Comparison of ENCODE assay signal across 10 cellular contexts in genomic region chr10:93742633-93743349, GRCh38.
DNase-seq lines count a peak whose midpoint lies in the region; ATAC-seq, FAIRE-seq and TF ChIP-seq lines count a peak whose summit lies in the region.
"Had no signal": no experiment of that assay in that cellular context is flagged by ENCODE, and none has a peak within 500 bp of the region (broad histone marks: within the 10 kb centered on the region; RNA-seq: fewer than 3 reads in every experiment).

No MANE protein-coding gene starts in this region.

- H3K27me3 ChIP-seq in HL-60 (ENCODE audit: insufficient read depth, poor library complexity, severe bottlenecking) = no peaks in the 10 kb centered on the region

- peak; percentile 79 for ATAC-seq in GM21825 (IDR thresholded peaks at IDR 0.05; ENCODE audit: unreplicated experiment)

- TF ChIP-seq CTCF in HL-60 (IDR thresholded peaks at IDR 0.05; ENCODE audit: insufficient read depth, low read length) = no peak

- H3K4me3 ChIP-seq in HL-60 (replicated peaks; ENCODE audit: insufficient read depth, low read length) = peak overlapping the region; percentile 37

- DNase-seq in GM18507 (ENCODE audit: extremely low spot score, insufficient read length, low read depth) (no peak), HL-60 (ENCODE audit: low read depth in 1 of 2, low spot score in 1 of 2) (peak; percentile 33 to 74), germinal center (ENCODE audit: low spot score) (peak; percentile 50), COLO829 (ENCODE audit: low spot score) (no peak), caudate nucleus (lab: John Stamatoyannopoulos, UW) (no peak), midbrain (lab: John Stamatoyannopoulos, UW) (no peak), T1000 (lab: John Stamatoyannopoulos, UW) (no peak)
- DNase-seq: SHP77 treated with DMSO at 0.1 percent for 48 hours had no signal

- peak; percentile 78 for FAIRE-seq in GM18507 (lab: Jason Lieb, UNC)
- FAIRE-seq: HTR-8/SVneo had no signal

- H3K27ac ChIP-seq in HL-60 (replicated peaks) = peak overlapping the region; percentile 48
- no peak overlapping the region for H3K27ac ChIP-seq in caudate nucleus (ENCODE audit: low read depth, low read length)

Comparison
In these comparisons a context has a peak if more than half of its experiments do, and no peak if none do; other contexts are left out.
1. DNase-seq: peak in HL-60 (2 of 2) and germinal center (single experiment); none in GM18507 (single experiment), COLO829 (single experiment), caudate nucleus (0 of 61), midbrain (single experiment) and T1000 (single experiment).